Comparison of ENCODE assay signal across 9 cellular contexts in genomic region chr14:96459851-96460250, GRCh38.
"Had no signal": no experiment of that assay in that cellular context is flagged by ENCODE, and none has a peak within 500 bp of the region (broad histone marks: within the 10 kb centered on the region; RNA-seq: fewer than 3 reads in every experiment).

No MANE protein-coding gene starts in this region.

- H3K4me3 Mint-ChIP-seq: GM23338, H9 had no signal

- H3K27ac Mint-ChIP-seq: GM23338, H9 had no signal

- H3K9me3 Mint-ChIP-seq: GM23338, H9 had no signal

- DNase-seq: H9, HCEC 1CT, IMR-90, KG1 had no signal

- FAIRE-seq: H1, H54, HTR-8/SVneo, K562 had no signal
